In genomic region chr13:25668345-25668744, GRCh38 we compare ENCODE assay signal across 8 cellular contexts.
"Had no signal": no experiment of that assay in that cellular context is flagged by ENCODE, and none has a peak within 500 bp of the region (broad histone marks: within the 10 kb centered on the region; RNA-seq: fewer than 3 reads in every experiment).

No MANE protein-coding gene starts in this region.

- DNase-seq: IMR-90, KBM-7, KG1 had no signal

- FAIRE-seq: HepG2, HTR-8/SVneo, K562 had no signal

- H3K27ac ChIP-seq: HL-60, KMS-11 had no signal

- ATAC-seq: HepG2, K562 had no signal

- H3K4me3 ChIP-seq: K562 had no signal
